In the genomic region with DNA sequence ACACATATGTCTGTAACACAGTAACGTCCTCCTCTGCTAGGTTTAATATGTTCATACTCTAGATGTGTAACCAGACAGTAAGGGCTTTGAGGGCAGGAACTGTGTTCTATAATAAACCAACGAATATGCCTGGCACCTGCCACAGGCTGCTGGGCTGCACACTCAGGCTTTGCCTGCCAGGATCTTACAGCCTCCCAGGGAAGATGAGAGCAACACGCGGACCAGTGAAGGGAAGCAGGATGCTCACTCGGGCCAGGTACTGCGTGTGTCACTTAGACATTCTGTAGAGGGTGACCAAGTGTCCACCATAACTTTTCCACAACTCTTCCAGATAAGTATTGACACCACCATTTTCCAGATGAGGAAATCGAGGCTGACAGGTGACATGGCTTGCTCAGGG, we compare ENCODE assay signal across 1 cellular context.
TF ChIP-seq lines count a peak whose summit lies in the region.

No MANE protein-coding gene starts in this region.

TF ChIP-seq in HepG2, 621 proteins besides CTCF, POLR2A, EP300 and RAD21:
- TF ChIP-seq, protein P1, sequence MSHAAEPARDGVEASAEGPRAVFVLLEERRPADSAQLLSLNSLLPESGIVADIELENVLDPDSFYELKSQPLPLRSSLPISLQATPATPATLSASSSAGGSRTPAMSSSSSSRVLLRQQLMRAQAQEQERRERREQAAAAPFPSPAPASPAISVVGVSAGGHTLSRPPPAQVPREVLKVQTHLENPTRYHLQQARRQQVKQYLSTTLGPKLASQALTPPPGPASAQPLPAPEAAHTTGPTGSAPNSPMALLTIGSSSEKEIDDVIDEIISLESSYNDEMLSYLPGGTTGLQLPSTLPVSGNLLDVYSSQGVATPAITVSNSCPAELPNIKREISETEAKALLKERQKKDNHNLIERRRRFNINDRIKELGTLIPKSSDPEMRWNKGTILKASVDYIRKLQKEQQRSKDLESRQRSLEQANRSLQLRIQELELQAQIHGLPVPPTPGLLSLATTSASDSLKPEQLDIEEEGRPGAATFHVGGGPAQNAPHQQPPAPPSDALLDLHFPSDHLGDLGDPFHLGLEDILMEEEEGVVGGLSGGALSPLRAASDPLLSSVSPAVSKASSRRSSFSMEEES (CRISPR knock-in tag; IDR thresholded peaks at IDR 0.05), result no peak
- TF ChIP-seq SNAI1 (CRISPR knock-in tag; IDR thresholded peaks at IDR 0.05; ENCODE audit: borderline replicate concordance) (no peak), MAFG (CRISPR knock-in tag; IDR thresholded peaks at IDR 0.05) (no peak), ZNF430 (CRISPR knock-in tag; IDR thresholded peaks at IDR 0.05) (no peak), TAF15 (IDR thresholded peaks at IDR 0.05; ENCODE audit: low read depth, low read length, poor library complexity, severe bottlenecking) (no peak), ZNF780A (CRISPR knock-in tag; IDR thresholded peaks at IDR 0.05) (no peak), FOSL1 (CRISPR knock-in tag; IDR thresholded peaks at IDR 0.05; ENCODE audit: borderline replicate concordance) (no peak), HOXD1 (CRISPR knock-in tag; IDR thresholded peaks at IDR 0.05) (no peak), ZNF333 (CRISPR knock-in tag; IDR thresholded peaks at IDR 0.05; ENCODE audit: borderline replicate concordance) (no peak), ZNF670 (CRISPR knock-in tag; IDR thresholded peaks at IDR 0.05; ENCODE audit: borderline replicate concordance) (no peak), ZSCAN12 (CRISPR knock-in tag; IDR thresholded peaks at IDR 0.05) (no peak), ZNF138 (CRISPR knock-in tag; IDR thresholded peaks at IDR 0.05; ENCODE audit: low read depth) (no peak), CAMTA2 (CRISPR knock-in tag; IDR thresholded peaks at IDR 0.05; ENCODE audit: borderline replicate concordance) (no peak), ZNF737 (CRISPR knock-in tag; IDR thresholded peaks at IDR 0.05; ENCODE audit: borderline replicate concordance) (no peak)
- TF ChIP-seq, protein P2, sequence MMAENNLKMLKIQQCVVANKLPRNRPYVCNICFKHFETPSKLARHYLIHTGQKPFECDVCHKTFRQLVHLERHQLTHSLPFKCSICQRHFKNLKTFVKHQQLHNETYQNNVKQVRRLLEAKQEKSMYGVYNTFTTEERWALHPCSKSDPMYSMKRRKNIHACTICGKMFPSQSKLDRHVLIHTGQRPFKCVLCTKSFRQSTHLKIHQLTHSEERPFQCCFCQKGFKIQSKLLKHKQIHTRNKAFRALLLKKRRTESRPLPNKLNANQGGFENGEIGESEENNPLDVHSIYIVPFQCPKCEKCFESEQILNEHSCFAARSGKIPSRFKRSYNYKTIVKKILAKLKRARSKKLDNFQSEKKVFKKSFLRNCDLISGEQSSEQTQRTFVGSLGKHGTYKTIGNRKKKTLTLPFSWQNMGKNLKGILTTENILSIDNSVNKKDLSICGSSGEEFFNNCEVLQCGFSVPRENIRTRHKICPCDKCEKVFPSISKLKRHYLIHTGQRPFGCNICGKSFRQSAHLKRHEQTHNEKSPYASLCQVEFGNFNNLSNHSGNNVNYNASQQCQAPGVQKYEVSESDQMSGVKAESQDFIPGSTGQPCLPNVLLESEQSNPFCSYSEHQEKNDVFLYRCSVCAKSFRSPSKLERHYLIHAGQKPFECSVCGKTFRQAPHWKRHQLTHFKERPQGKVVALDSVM (CRISPR knock-in tag; IDR thresholded peaks at IDR 0.05), result no peak
- TF ChIP-seq, protein P3, sequence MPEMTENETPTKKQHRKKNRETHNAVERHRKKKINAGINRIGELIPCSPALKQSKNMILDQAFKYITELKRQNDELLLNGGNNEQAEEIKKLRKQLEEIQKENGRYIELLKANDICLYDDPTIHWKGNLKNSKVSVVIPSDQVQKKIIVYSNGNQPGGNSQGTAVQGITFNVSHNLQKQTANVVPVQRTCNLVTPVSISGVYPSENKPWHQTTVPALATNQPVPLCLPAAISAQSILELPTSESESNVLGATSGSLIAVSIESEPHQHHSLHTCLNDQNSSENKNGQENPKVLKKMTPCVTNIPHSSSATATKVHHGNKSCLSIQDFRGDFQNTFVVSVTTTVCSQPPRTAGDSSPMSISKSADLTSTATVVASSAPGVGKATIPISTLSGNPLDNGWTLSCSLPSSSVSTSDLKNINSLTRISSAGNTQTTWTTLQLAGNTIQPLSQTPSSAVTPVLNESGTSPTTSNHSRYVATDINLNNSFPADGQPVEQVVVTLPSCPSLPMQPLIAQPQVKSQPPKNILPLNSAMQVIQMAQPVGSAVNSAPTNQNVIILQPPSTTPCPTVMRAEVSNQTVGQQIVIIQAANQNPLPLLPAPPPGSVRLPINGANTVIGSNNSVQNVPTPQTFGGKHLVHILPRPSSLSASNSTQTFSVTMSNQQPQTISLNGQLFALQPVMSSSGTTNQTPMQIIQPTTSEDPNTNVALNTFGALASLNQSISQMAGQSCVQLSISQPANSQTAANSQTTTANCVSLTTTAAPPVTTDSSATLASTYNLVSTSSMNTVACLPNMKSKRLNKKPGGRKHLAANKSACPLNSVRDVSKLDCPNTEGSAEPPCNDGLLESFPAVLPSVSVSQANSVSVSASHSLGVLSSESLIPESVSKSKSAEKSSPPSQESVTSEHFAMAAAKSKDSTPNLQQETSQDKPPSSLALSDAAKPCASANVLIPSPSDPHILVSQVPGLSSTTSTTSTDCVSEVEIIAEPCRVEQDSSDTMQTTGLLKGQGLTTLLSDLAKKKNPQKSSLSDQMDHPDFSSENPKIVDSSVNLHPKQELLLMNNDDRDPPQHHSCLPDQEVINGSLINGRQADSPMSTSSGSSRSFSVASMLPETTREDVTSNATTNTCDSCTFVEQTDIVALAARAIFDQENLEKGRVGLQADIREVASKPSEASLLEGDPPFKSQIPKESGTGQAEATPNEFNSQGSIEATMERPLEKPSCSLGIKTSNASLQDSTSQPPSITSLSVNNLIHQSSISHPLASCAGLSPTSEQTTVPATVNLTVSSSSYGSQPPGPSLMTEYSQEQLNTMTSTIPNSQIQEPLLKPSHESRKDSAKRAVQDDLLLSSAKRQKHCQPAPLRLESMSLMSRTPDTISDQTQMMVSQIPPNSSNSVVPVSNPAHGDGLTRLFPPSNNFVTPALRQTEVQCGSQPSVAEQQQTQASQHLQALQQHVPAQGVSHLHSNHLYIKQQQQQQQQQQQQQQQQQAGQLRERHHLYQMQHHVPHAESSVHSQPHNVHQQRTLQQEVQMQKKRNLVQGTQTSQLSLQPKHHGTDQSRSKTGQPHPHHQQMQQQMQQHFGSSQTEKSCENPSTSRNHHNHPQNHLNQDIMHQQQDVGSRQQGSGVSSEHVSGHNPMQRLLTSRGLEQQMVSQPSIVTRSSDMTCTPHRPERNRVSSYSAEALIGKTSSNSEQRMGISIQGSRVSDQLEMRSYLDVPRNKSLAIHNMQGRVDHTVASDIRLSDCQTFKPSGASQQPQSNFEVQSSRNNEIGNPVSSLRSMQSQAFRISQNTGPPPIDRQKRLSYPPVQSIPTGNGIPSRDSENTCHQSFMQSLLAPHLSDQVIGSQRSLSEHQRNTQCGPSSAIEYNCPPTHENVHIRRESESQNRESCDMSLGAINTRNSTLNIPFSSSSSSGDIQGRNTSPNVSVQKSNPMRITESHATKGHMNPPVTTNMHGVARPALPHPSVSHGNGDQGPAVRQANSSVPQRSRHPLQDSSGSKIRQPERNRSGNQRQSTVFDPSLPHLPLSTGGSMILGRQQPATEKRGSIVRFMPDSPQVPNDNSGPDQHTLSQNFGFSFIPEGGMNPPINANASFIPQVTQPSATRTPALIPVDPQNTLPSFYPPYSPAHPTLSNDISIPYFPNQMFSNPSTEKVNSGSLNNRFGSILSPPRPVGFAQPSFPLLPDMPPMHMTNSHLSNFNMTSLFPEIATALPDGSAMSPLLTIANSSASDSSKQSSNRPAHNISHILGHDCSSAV (CRISPR knock-in tag; IDR thresholded peaks at IDR 0.05; ENCODE audit: borderline replicate concordance), result no peak
- TF ChIP-seq, protein P4, sequence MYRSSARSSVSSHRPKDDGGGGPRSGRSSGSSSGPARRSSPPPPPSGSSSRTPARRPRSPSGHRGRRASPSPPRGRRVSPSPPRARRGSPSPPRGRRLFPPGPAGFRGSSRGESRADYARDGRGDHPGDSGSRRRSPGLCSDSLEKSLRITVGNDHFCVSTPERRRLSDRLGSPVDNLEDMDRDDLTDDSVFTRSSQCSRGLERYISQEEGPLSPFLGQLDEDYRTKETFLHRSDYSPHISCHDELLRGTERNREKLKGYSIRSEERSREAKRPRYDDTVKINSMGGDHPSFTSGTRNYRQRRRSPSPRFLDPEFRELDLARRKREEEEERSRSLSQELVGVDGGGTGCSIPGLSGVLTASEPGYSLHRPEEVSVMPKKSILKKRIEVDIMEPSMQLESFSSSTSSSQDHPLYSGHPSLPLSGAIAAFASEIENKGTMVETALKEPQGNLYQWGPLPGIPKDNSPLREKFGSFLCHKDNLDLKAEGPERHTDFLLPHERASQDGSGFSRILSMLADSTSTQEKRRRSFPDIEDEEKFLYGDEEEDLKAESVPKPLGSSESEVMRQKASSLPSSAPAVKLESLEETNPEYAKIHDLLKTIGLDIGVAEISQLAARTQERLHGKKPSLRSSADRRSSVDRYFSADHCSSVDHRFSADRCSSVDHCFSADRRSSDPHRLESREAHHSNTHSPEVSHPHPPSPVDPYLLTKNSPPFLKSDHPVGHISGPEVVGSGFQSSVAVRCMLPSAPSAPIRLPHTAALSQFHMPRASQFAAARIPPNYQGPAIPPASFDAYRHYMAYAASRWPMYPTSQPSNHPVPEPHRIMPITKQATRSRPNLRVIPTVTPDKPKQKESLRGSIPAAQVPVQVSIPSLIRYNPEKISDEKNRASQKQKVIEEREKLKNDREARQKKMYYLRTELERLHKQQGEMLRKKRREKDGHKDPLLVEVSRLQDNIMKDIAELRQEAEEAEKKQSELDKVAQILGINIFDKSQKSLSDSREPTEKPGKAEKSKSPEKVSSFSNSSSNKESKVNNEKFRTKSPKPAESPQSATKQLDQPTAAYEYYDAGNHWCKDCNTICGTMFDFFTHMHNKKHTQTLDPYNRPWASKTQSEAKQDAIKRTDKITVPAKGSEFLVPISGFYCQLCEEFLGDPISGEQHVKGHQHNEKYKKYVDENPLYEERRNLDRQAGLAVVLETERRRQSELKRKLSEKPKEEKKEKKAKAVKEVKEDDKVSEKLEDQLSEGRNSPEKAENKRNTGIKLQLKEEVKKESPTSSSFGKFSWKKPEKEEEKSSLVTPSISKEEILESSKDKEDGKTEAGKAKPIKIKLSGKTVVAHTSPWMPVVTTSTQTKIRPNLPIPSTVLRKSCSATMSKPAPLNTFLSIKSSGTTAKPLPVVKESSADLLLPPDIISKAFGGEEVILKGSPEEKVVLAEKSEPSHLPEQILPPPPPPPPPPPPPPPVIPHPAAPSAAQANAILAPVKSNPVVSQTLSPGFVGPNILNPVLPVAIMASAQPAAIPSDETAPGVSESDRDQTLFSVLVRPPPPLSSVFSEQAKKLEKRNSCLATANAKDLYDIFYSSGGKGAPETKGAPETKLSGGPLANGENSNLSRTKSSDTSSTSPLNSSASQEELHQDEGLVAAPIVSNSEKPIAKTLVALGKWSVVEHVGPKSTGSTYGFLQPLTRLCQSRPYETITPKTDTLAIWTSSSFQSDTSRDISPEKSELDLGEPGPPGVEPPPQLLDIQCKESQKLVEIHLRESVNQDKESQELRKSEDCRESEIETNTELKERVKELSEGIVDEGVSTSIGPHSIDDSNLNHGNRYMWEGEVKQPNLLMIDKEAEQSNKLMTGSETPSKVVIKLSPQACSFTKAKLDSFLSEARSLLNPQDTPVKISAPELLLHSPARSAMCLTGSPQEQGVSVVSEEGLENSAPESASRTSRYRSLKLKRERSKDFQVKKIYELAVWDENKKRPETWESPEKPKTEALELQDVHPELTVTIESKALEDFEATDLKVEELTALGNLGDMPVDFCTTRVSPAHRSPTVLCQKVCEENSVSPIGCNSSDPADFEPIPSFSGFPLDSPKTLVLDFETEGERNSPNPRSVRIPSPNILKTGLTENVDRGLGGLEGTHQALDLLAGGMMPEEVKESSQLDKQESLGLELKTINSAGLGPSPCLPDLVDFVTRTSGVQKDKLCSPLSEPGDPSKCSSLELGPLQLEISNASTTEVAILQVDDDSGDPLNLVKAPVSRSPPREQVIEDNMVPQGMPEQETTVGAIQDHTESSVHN (CRISPR knock-in tag; IDR thresholded peaks at IDR 0.05), result no peak
- TF ChIP-seq, protein P5, sequence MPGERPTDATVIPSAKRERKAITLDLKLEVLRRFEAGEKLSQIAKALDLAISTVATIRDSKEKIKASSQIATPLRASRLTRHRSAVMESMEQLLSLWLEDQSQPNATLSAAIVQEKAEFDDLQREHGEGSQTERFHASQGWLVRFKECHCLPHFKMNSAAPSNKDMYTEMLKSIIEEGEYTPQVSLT (CRISPR knock-in tag; IDR thresholded peaks at IDR 0.05; ENCODE audit: borderline replicate concordance, low read depth), result no peak
- TF ChIP-seq, protein P6, sequence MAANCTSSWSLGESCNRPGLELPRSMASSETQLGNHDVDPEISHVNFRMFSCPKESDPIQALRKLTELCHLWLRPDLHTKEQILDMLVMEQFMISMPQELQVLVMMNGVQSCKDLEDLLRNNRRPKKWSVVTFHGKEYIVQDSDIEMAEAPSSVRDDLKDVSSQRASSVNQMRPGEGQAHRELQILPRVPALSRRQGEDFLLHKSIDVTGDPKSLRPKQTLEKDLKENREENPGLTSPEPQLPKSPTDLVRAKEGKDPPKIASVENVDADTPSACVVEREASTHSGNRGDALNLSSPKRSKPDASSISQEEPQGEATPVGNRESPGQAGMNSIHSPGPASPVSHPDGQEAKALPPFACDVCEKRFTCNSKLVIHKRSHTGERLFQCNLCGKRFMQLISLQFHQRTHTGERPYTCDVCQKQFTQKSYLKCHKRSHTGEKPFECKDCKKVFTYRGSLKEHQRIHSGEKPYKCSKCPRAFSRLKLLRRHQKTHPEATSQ (CRISPR knock-in tag; IDR thresholded peaks at IDR 0.05; ENCODE audit: borderline replicate concordance), result no peak
